Comparison of ENCODE assay signal across 8 cellular contexts in genomic region chrX:153922932-153923857, GRCh38. TPM values are rescaled to one million over a fixed set of nuclear protein-coding genes. Genes with fewer than 3 reads are reported as not detected.
DNase-seq lines count a peak whose midpoint lies in the region; ATAC-seq and TF ChIP-seq lines count a peak whose summit lies in the region.

No MANE protein-coding gene starts in this region.

- H3K4me3 ChIP-seq in body of pancreas (no peak overlapping the region), aorta (ENCODE audit: low read length in 2 of 2) (no peak overlapping the region)

- no peaks in the 10 kb centered on the region for H3K9me3 ChIP-seq in body of pancreas
- H3K9me3 ChIP-seq in aorta (ENCODE audit: control insufficient read depth, low read length), result no peaks in the 10 kb centered on the region

- WGBS in body of pancreas, 2 donors, result 29 to 31% methylated on average over 12 to 19 of the region's 25 CpGs
- WGBS in aorta, 2 donors, result 42 to 53% methylated on average over 25 of the region's 25 CpGs

- H3K27me3 ChIP-seq in body of pancreas (no peaks in the 10 kb centered on the region), aorta (ENCODE audit: control insufficient read depth in 1 of 2, insufficient read depth in 2 of 2, low read length in 1 of 2) (no peaks in the 10 kb centered on the region)

- H3K36me3 ChIP-seq in body of pancreas (replicated peaks in 1 of 2; ENCODE audit: insufficient read depth in 1 of 2, low read depth in 2 of 2) (no peaks in the 10 kb centered on the region), aorta (ENCODE audit: control insufficient read depth in 1 of 2, insufficient read depth in 2 of 2, low read length in 1 of 2) (no peaks in the 10 kb centered on the region)

- peak; percentile 26 for DNase-seq in NCI-H345 (lab: John Stamatoyannopoulos, UW)
- DNase-seq in NCI-H345 treated with DMSO at 0.1 percent for 48 hours (lab: John Stamatoyannopoulos, UW; ENCODE audit: unreplicated experiment), result no peak
- DNase-seq in NCI-H2196 treated with DMSO at 0.1 percent for 48 hours (lab: John Stamatoyannopoulos, UW; ENCODE audit: unreplicated experiment), result peak; percentile 15
- DNase-seq in body of pancreas, result peak; percentile 81 to 95 (median 88)
- peak; percentile 58 for DNase-seq in left kidney (ENCODE audit: low read depth, low spot score)
- DNase-seq in aorta, result peak; percentile 85 to 93

- H3K4me1 ChIP-seq in body of pancreas (peaks cover 20% of the 10 kb centered on the region), aorta (ENCODE audit: control insufficient read depth in 1 of 2, insufficient read depth in 2 of 2, low read length in 2 of 2) (no peaks in the 10 kb centered on the region)

- no peak overlapping the region for H3K27ac ChIP-seq in body of pancreas
- no peak overlapping the region for H3K27ac ChIP-seq in aorta (ENCODE audit: low read depth in 1 of 2, low read length in 2 of 2)

- TF ChIP-seq POLR2A in body of pancreas (IDR thresholded peaks at IDR 0.05), result no peak

- peak; percentile 77 for ATAC-seq in body of pancreas
- ATAC-seq in aorta (ENCODE audit: low FRiP score), result no peak
- ATAC-seq in GM21381 (IDR thresholded peaks at IDR 0.05; ENCODE audit: unreplicated experiment), result no peak
- ATAC-seq in GM18502 (IDR thresholded peaks at IDR 0.05; ENCODE audit: poor library complexity, unreplicated experiment), result no peak

- intact Hi-C loops in body of pancreas (cut with DNase I) (no loop called here), aorta (cut with DNase I) (no loop called here)

- peak; percentile 27 to 61 (median 53) for TF ChIP-seq CTCF in body of pancreas (IDR thresholded peaks at IDR 0.05)

RNA-seq across cellular contexts. Expression of gene ARHGAP4, which starts 2.9 kb away (rescaled TPM):
- total RNA-seq in body of pancreas (10 to 100 TPM in 1 of 2 donors, 1 to 10 TPM in 1; 8.6 to 16.6 TPM), aorta (10 to 100 TPM; 36.0 to 81.3 TPM)
- polyA plus RNA-seq in aorta, result 10 to 100 TPM; 13.5 to 31.9 TPM

RNA-seq across cellular contexts. Expression of gene NAA10, which starts 11.6 kb away (rescaled TPM):
- total RNA-seq in body of pancreas (10 to 100 TPM; 30.3 to 74.7 TPM), aorta (10 to 100 TPM; 70.2 to 87.3 TPM)
- 100 to 1,000 TPM in 1 of 2 donors, 10 to 100 TPM in 1; 81.8 to 287 TPM for polyA plus RNA-seq in aorta

RNA-seq across cellular contexts. Expression of gene AVPR2, which starts 18.7 kb away (rescaled TPM):
- total RNA-seq in body of pancreas (under 1 TPM; 0.66 to 0.78 TPM), aorta (1 to 10 TPM; 3.0 to 4.6 TPM)
- under 1 TPM in 1 of 2 donors, not detected in 1; 0.23 TPM for polyA plus RNA-seq in aorta

RNA-seq across cellular contexts. Expression of gene RENBP, which starts 21.2 kb away (rescaled TPM):
- total RNA-seq in body of pancreas (1 to 10 TPM in 1 of 2 donors, under 1 TPM in 1; 0.66 to 6.0 TPM), aorta (10 to 100 TPM; 13.1 to 20.9 TPM)
- polyA plus RNA-seq in aorta, result 10 to 100 TPM; 10.5 to 14.5 TPM

RNA-seq across cellular contexts. Expression of gene L1CAM, which starts 37.2 kb away (rescaled TPM):
- total RNA-seq in body of pancreas (1 to 10 TPM; 1.8 to 7.9 TPM), aorta (10 to 100 TPM in 1 of 2 donors, 1 to 10 TPM in 1; 4.3 to 11.6 TPM)
- polyA plus RNA-seq in aorta, result 1 to 10 TPM in 1 of 2 donors, not detected in 1; 1.0 TPM
